Comparison of ENCODE assay signal across 8 cellular contexts in the genomic region with DNA sequence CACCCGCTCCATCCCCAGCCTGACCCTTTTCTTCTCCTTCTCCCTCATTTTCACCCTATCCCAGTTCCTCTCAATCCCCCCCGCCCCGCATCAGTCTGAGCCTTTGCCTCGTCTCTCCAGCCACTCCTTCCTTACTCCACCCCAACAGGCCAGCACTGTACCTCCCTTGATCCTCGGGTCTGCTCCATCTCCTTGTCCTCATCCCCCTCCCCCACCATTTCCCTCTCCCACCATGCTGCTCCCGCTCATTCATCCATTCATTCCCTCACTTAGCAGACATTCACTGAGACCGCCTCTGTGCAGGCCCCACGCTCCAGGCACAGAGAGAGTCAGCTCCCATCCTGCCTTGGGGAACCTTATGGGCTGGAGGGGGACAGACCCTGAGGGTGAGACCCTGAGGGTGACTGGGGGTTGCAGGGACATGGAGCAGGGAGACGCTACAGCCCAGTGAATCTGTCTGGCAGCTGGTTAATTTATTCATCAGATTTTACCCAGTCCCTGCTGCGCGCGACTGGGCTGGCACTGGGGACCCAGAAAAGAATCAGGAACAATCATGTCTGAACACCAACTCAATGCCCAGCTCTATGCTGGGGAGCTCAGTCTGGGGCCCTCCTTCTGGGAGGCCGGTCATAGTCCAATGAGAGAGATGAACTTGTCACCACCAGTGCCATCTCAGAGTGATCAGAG. TPM values are rescaled to one million over a fixed set of nuclear protein-coding genes. Genes with fewer than 3 reads are reported as not detected.
DNase-seq lines count a peak whose midpoint lies in the region; ATAC-seq and TF ChIP-seq lines count a peak whose summit lies in the region.

No MANE protein-coding gene starts in this region.

- no peak for TF ChIP-seq CTCF in LNCaP clone FGC (IDR thresholded peaks at IDR 0.05; ENCODE audit: control insufficient read depth, extremely low read depth, insufficient read depth)
- no peak for TF ChIP-seq CTCF in nephron (IDR thresholded peaks at IDR 0.05; ENCODE audit: unreplicated experiment in 3 of 3)
- no peak for TF ChIP-seq CTCF in thyroid gland (IDR thresholded peaks at IDR 0.05)
- TF ChIP-seq CTCF in mucosa of descending colon (IDR thresholded peaks at IDR 0.05) = no peak

- H3K27me3 ChIP-seq in BLaER1 treated with 17β-estradiol and CSF1 and Interleukin-3, amounts not matched to agents 10 nM and 100 nM = no peaks in the 10 kb centered on the region
- no peaks in the 10 kb centered on the region for H3K27me3 ChIP-seq in thyroid gland

- peak overlapping the region; percentile 78 to 90 (median 89) for H3K4me3 Mint-ChIP-seq in nephron

- H3K27ac Mint-ChIP-seq in nephron = peak overlapping the region; percentile 43 to 62 (median 48)

- H3K9ac ChIP-seq in BLaER1 treated with 17β-estradiol and CSF1 and Interleukin-3, amounts not matched to agents 10 nM and 100 nM = peak overlapping the region in 10 of 11 experiments; percentile 71 to 86 (median 79); a peak in 19 of 22 replicates

- no peak for TF ChIP-seq POLR2A in thyroid gland (IDR thresholded peaks at IDR 0.05)

- H3K27me3 Mint-ChIP-seq in nephron (ENCODE audit: low read depth) = no peaks in the 10 kb centered on the region

- H3K9me3 Mint-ChIP-seq in nephron = no peaks in the 10 kb centered on the region

- H3K4me3 ChIP-seq in BLaER1 treated with 17β-estradiol and CSF1 and Interleukin-3, amounts not matched to agents 10 nM and 100 nM = peak overlapping the region; percentile 61 to 80 (median 70)
- peak overlapping the region; percentile 69 for H3K4me3 ChIP-seq in LNCaP clone FGC (ENCODE audit: low read depth, low read length)
- H3K4me3 ChIP-seq in thyroid gland (replicated peaks in 1 of 3) = peak overlapping the region in 1 of 3 donors; percentile 83
- no peak overlapping the region for H3K4me3 ChIP-seq in mucosa of descending colon

- H3K36me3 Mint-ChIP-seq in nephron (ENCODE audit: low read depth) = peaks cover 13% of the 10 kb centered on the region

- H3K9me3 ChIP-seq in BLaER1 treated with 17β-estradiol and CSF1 and Interleukin-3, amounts not matched to agents 10 nM and 100 nM (replicated peaks in 1 of 11) = no peaks in the 10 kb centered on the region
- H3K9me3 ChIP-seq in thyroid gland (no peaks in the 10 kb centered on the region), mucosa of descending colon (no peaks in the 10 kb centered on the region)

- 59% methylated on average over 11 to 12 of the region's 13 CpGs for WGBS in thyroid gland, 2 donors

- H3K4me1 Mint-ChIP-seq in nephron = peaks cover 27% of the 10 kb centered on the region

- peaks cover 14 to 35% (median 28%) of the 10 kb centered on the region in 10 experiments for H3K4me1 ChIP-seq in BLaER1 treated with 17β-estradiol and CSF1 and Interleukin-3, amounts not matched to agents 10 nM and 100 nM
- peaks cover 6 to 8% of the 10 kb centered on the region in 2 donors for H3K4me1 ChIP-seq in thyroid gland
- no peaks in the 10 kb centered on the region for H3K4me1 ChIP-seq in mucosa of descending colon (ENCODE audit: low read depth)

- H3K36me3 ChIP-seq in BLaER1 treated with 17β-estradiol and CSF1 and Interleukin-3, amounts not matched to agents 10 nM and 100 nM = peaks cover 3 to 40% (median 35%) of the 10 kb centered on the region in 11 experiments; a peak in 19 of 22 replicates
- H3K36me3 ChIP-seq in thyroid gland (peaks cover 0 to 3% of the 10 kb centered on the region in 2 donors), mucosa of descending colon (ENCODE audit: low read depth) (no peaks in the 10 kb centered on the region)

- H3K4me2 ChIP-seq in BLaER1 treated with 17β-estradiol and CSF1 and Interleukin-3, amounts not matched to agents 10 nM and 100 nM = peak overlapping the region; percentile 77 to 96 (median 91)

- intact Hi-C loops in thyroid gland (cut with DNase I) (no loop called here), mucosa of descending colon (cut with DNase I, micrococcal nuclease) (no loop called here)

- no peak for DNase-seq in LNCaP clone FGC (ENCODE audit: low read depth)
- DNase-seq in thyroid gland = no peak
- DNase-seq in RKO (ENCODE audit: low spot score) = no peak
- no peak for DNase-seq in Ammon's horn (ENCODE audit: low spot score)
- DNase-seq in mucosa of descending colon = no peak

- H4K20me1 ChIP-seq in BLaER1 treated with 17β-estradiol and CSF1 and Interleukin-3, amounts not matched to agents 10 nM and 100 nM = peaks cover 0 to 14% (median 0%) of the 10 kb centered on the region in 11 experiments; a peak in 4 of 22 replicates

- ATAC-seq in mucosa of descending colon = no peak

- peak overlapping the region in 8 of 11 experiments; percentile 66 to 78 (median 74); a peak in 15 of 22 replicates for H3K27ac ChIP-seq in BLaER1 treated with 17β-estradiol and CSF1 and Interleukin-3, amounts not matched to agents 10 nM and 100 nM
- H3K27ac ChIP-seq in cingulate gyrus (ENCODE audit: low read depth, low read length) = peak overlapping the region; percentile 39
- H3K27ac ChIP-seq in thyroid gland = no peak overlapping the region

RNA-seq across cellular contexts. Expression of a gene that starts 0.9 kb away (rescaled TPM):
- total RNA-seq in thyroid gland = 10 to 100 TPM in 3 of 4 donors, 1 to 10 TPM in 1; 4.2 to 16.0 (median 13.0) TPM
- total RNA-seq in mucosa of descending colon = 10 to 100 TPM; 14.4 to 16.0 (median 14.6) TPM

RNA-seq across cellular contexts. Expression of a gene that starts 18.3 kb away (rescaled TPM):
- 10 to 100 TPM in 3 of 4 donors, 1 to 10 TPM in 1; 8.2 to 34.3 (median 13.2) TPM for total RNA-seq in thyroid gland
- total RNA-seq in mucosa of descending colon = 10 to 100 TPM; 21.7 to 26.5 (median 26.0) TPM

RNA-seq across cellular contexts. Expression of a gene that starts 19.4 kb away (rescaled TPM):
- total RNA-seq in thyroid gland = 10 to 100 TPM; 17.3 to 31.8 (median 23.1) TPM
- 100 to 1,000 TPM in 1 of 3 donors, 10 to 100 TPM in 1, 1 to 10 TPM in 1; 3.9 to 122 (median 22.9) TPM for total RNA-seq in mucosa of descending colon

RNA-seq across cellular contexts. Expression of a gene that starts 27.9 kb away (rescaled TPM):
- total RNA-seq in thyroid gland = 10 to 100 TPM in 2 of 4 donors, 1 to 10 TPM in 2; 8.2 to 21.5 (median 14.1) TPM
- 10 to 100 TPM in 1 of 3 donors, 1 to 10 TPM in 2; 7.6 to 14.3 (median 8.6) TPM for total RNA-seq in mucosa of descending colon

RNA-seq across cellular contexts. Expression of a gene that starts 30.8 kb away (rescaled TPM):
- total RNA-seq in thyroid gland (10 to 100 TPM; 34.0 to 73.8 (median 40.5) TPM), mucosa of descending colon (10 to 100 TPM; 56.7 to 92.1 (median 90.2) TPM)

Comparison
In these comparisons a context has a peak if more than half of its experiments do, and no peak if none do; other contexts are left out.
1. H3K27ac ChIP-seq: peak in BLaER1 treated with 17β-estradiol and CSF1 and Interleukin-3, amounts not matched to agents 10 nM and 100 nM (8 of 11) and cingulate gyrus (single experiment); none in thyroid gland (0 of 3).